In genomic region chr17:44749076-44750020, GRCh38 we compare ENCODE assay signal across 1 cellular context.
A peak's percentile ranks its signal among the peaks of the same experiment; 100 is the strongest.
TF ChIP-seq lines count a peak whose summit lies in the region.

No MANE protein-coding gene starts in this region.

TF ChIP-seq in K562, 482 proteins besides CTCF, POLR2A, EP300 and RAD21:
- TF ChIP-seq POLR2G (IDR thresholded peaks at IDR 0.05; ENCODE audit: low read depth, low read length) (0 out of 2 replicates have a peak, but pooled peaks have one; percentile 41), RREB1 (CRISPR knock-in tag; IDR thresholded peaks at IDR 0.05) (no peak)
TF ChIP-seq in K562: peak in this region for 1.
